Comparison of ENCODE assay signal across 32 cellular contexts in genomic region chr12:8985213-8985612, GRCh38.
"Had no signal": no experiment of that assay in that cellular context is flagged by ENCODE, and none has a peak within 500 bp of the region (broad histone marks: within the 10 kb centered on the region; RNA-seq: fewer than 3 reads in every experiment).

No MANE protein-coding gene starts in this region.

- H3K36me3 ChIP-seq: adrenal gland, ascending aorta, cardiac muscle cell, neural progenitor cell, sigmoid colon, thyroid gland, upper lobe of left lung had no signal

- H3K4me3 ChIP-seq: adrenal gland, ascending aorta, cardiac muscle cell, coronary artery, dorsolateral prefrontal cortex, gastroesophageal sphincter, hepatocyte, neural progenitor cell, psoas muscle, sigmoid colon, thyroid gland, upper lobe of left lung had no signal

- H3K4me2 ChIP-seq: hepatocyte, neural progenitor cell had no signal

- H3K27me3 Mint-ChIP-seq: activated B cell treated with CpG ODN at 0.5 μM for 24 hours; activated CD8-positive, alpha-beta memory T cell treated with anti-CD3 and anti-CD28 coated beads, Interleukin-2, amount 10 ng/mL, durations not matched to agents 7 days and 5 days; naive B cell; stimulated activated memory B cell treated with anti-CD40 and anti-IgM and Interleukin-4, amounts not matched to agents 10 μg/mL and 1 μg/mL and 100 μg/mL, for 72 hours; stimulated activated naive CD8-positive, alpha-beta T cell treated with anti-CD3 and anti-CD28 coated beads, Interleukin-15, amount 100 ng/mL, for 72 hours had no signal

- H3K9me3 ChIP-seq: adrenal gland, thyroid gland had no signal

- H3K4me1 Mint-ChIP-seq: brain, mesothelial cell of epicardium, neural progenitor cell had no signal

- H3K27ac Mint-ChIP-seq: activated B cell treated with CpG ODN at 0.5 μM for 24 hours; activated CD8-positive, alpha-beta memory T cell treated with anti-CD3 and anti-CD28 coated beads, Interleukin-2, amount 10 ng/mL, durations not matched to agents 7 days and 5 days; activated CD8-positive, alpha-beta T cell treated with anti-CD3 and anti-CD28 coated beads, Interleukin-2, amount 10 ng/mL, durations not matched to agents 7 days and 5 days; activated naive CD4-positive, alpha-beta T cell treated with anti-CD3 and anti-CD28 coated beads, Interleukin-2, amount 50 U/mL, for 72 hours; activated T-cell treated with anti-CD3 and anti-CD28 coated beads, Interleukin-2, amount 50 U/mL, for 72 hours; brain; mesothelial cell of epicardium; naive B cell; neural progenitor cell; stimulated activated memory B cell treated with anti-CD40 and anti-IgM and Interleukin-4, amounts not matched to agents 10 μg/mL and 1 μg/mL and 100 μg/mL, for 72 hours had no signal

- H3K9ac ChIP-seq: neural progenitor cell, parathyroid adenoma had no signal

- H3K4me1 ChIP-seq: adrenal gland, ascending aorta, gastroesophageal sphincter, neural progenitor cell, parathyroid adenoma, psoas muscle, sigmoid colon, thyroid gland had no signal

- H3K4me3 Mint-ChIP-seq: activated B cell treated with CpG ODN at 0.5 μM for 24 hours; activated CD8-positive, alpha-beta memory T cell treated with anti-CD3 and anti-CD28 coated beads, Interleukin-2, amount 10 ng/mL, durations not matched to agents 7 days and 5 days; activated CD8-positive, alpha-beta T cell treated with anti-CD3 and anti-CD28 coated beads, Interleukin-2, amount 10 ng/mL, durations not matched to agents 7 days and 5 days; activated T-cell treated with anti-CD3 and anti-CD28 coated beads, Interleukin-2, amount 50 U/mL, for 72 hours; brain; mesothelial cell of epicardium; naive B cell; neural progenitor cell; stimulated activated memory B cell treated with anti-CD40 and anti-IgM and Interleukin-4, amounts not matched to agents 10 μg/mL and 1 μg/mL and 100 μg/mL, for 72 hours; stimulated activated naive CD8-positive, alpha-beta T cell treated with anti-CD3 and anti-CD28 coated beads, Interleukin-15, amount 100 ng/mL, for 72 hours had no signal

- H3K79me2 ChIP-seq: hepatocyte, parathyroid adenoma had no signal

- H2AFZ ChIP-seq: hepatocyte, neural progenitor cell, parathyroid adenoma had no signal

- H3K36me3 Mint-ChIP-seq: activated CD8-positive, alpha-beta memory T cell treated with anti-CD3 and anti-CD28 coated beads, Interleukin-2, amount 10 ng/mL, durations not matched to agents 7 days and 5 days; mesothelial cell of epicardium had no signal

- ATAC-seq: activated CD8-positive, alpha-beta memory T cell treated with anti-CD3 and anti-CD28 coated beads, Interleukin-2, amount 10 ng/mL, durations not matched to agents 7 days and 5 days; activated CD8-positive, alpha-beta T cell treated with anti-CD3 and anti-CD28 coated beads, Interleukin-2, amount 10 ng/mL, durations not matched to agents 7 days and 5 days; activated naive CD4-positive, alpha-beta T cell treated with anti-CD3 and anti-CD28 coated beads, Interleukin-2, amount 50 U/mL, for 72 hours; activated T-cell treated with anti-CD3 and anti-CD28 coated beads, Interleukin-2, amount 50 U/mL, for 72 hours; gastroesophageal sphincter; left colon; psoas muscle; stimulated activated memory B cell treated with anti-CD40 and anti-IgM and Interleukin-4, amounts not matched to agents 10 μg/mL and 1 μg/mL and 100 μg/mL, for 72 hours; stimulated activated naive CD8-positive, alpha-beta T cell treated with anti-CD3 and anti-CD28 coated beads, Interleukin-15, amount 100 ng/mL, for 72 hours had no signal

- DNase-seq: activated B cell treated with CpG ODN at 0.5 μM for 24 hours; activated CD4-positive, alpha-beta T cell treated with anti-CD3 and anti-CD28 coated beads, Interleukin-2, amount 50 U/mL, for 1 hour; activated CD8-positive, alpha-beta memory T cell treated with anti-CD3 and anti-CD28 coated beads, Interleukin-2, amount 10 ng/mL, durations not matched to agents 7 days and 5 days; activated CD8-positive, alpha-beta T cell treated with anti-CD3 and anti-CD28 coated beads, Interleukin-2, amount 10 ng/mL, durations not matched to agents 7 days and 5 days; activated naive CD4-positive, alpha-beta T cell; activated T-cell treated with anti-CD3 and anti-CD28 coated beads, Interleukin-2, amount 50 U/mL, for 72 hours; adrenal gland; dorsolateral prefrontal cortex; kidney; left colon; mammary epithelial cell; naive B cell; occipital lobe; psoas muscle; sigmoid colon; small intestine; stimulated activated CD4-positive, alpha-beta T cell treated with anti-CD3 and anti-CD28 coated beads, Interleukin-4, amount 100 ng/mL, for 24 hours; stimulated activated naive CD8-positive, alpha-beta T cell treated with anti-CD3 and anti-CD28 coated beads, Interleukin-15, amount 100 ng/mL, for 72 hours; T-helper 2 cell; thyroid gland; upper lobe of left lung had no signal

- H3K27me3 ChIP-seq: adrenal gland, ascending aorta, cardiac muscle cell, dorsolateral prefrontal cortex, gastroesophageal sphincter, hepatocyte, neural progenitor cell, sigmoid colon, thyroid gland, upper lobe of left lung had no signal

- H3K27ac ChIP-seq: adrenal gland, ascending aorta, cardiac muscle cell, coronary artery, dorsolateral prefrontal cortex, gastroesophageal sphincter, hepatocyte, neural progenitor cell, parathyroid adenoma, psoas muscle, sigmoid colon, thyroid gland, upper lobe of left lung had no signal
